In the genomic region with DNA sequence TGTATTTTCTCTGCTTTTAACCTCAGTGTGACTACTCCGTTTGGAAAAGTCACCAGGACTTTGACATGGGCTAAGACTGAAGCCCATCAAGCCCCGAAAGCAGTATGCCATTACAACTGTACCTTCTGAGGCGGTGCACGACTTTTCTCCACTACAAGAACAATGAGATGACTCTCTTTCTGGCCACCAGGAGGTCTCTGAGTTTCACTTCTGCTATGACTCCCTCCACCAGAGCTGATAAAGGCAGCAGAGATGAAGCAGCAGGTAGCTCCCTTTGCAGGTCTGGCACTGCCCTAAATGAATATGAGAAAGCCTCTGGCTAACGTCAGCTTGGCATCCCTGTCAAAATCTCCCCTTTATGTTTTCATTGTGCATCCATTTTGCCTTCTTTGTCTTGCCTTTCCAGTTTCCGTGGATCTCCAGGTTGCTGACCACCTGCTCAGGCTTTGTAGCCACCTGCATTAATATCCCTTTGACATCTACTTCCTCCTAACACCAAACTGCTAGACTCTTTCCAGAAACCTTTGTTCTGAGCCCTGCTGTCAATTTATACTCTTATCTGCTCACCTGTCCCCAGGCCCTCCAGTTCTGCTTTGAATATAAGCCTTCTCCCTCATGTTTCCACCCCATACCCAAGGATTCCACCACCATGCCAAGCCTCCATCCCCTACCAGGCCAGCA, we compare ENCODE assay signal across 8 cellular contexts.
DNase-seq lines count a peak whose midpoint lies in the region; ATAC-seq and TF ChIP-seq lines count a peak whose summit lies in the region.
"Had no signal": no experiment of that assay in that cellular context is flagged by ENCODE, and none has a peak within 500 bp of the region (broad histone marks: within the 10 kb centered on the region; RNA-seq: fewer than 3 reads in every experiment).

No MANE protein-coding gene starts in this region.

- H3K4me1 Mint-ChIP-seq in memory B cell = peaks cover 16% of the 10 kb centered on the region
- no peaks in the 10 kb centered on the region for H3K4me1 Mint-ChIP-seq in CD8-positive, alpha-beta memory T cell

- H3K9me3 Mint-ChIP-seq in memory B cell = no peaks in the 10 kb centered on the region
- H3K9me3 Mint-ChIP-seq in CD8-positive, alpha-beta memory T cell = peaks cover 0 to 8% (median 4%) of the 10 kb centered on the region in 5 donors

- H3K4me3 ChIP-seq in right cardiac atrium (ENCODE audit: low read length) (no peak overlapping the region), vagina (no peak overlapping the region)
- H3K4me3 ChIP-seq in CD8-positive, alpha-beta memory T cell (ENCODE audit: low read length) = no peak overlapping the region

- CTCF ChIA-PET in CD8-positive, alpha-beta memory T cell (lab: Charles Lee) = no interaction called here

- intact Hi-C loops in right cardiac atrium (cut with DNase I) (no loop called here), vagina (cut with DNase I) (no loop called here)

- POLR2A ChIA-PET in CD8-positive, alpha-beta memory T cell (lab: Charles Lee) = no interaction called here

- TF ChIP-seq CTCF in vagina (IDR thresholded peaks at IDR 0.05) = no peak

- H3K9me3 ChIP-seq in right cardiac atrium (ENCODE audit: control insufficient read depth, low read length) (no peaks in the 10 kb centered on the region), vagina (no peaks in the 10 kb centered on the region)
- no peaks in the 10 kb centered on the region for H3K9me3 ChIP-seq in CD8-positive, alpha-beta memory T cell (ENCODE audit: low read length)

- H3K36me3 ChIP-seq in vagina = no peaks in the 10 kb centered on the region
- H3K36me3 ChIP-seq in CD8-positive, alpha-beta memory T cell (ENCODE audit: insufficient read depth, low read length) = no peaks in the 10 kb centered on the region

- no peaks in the 10 kb centered on the region for H3K27me3 ChIP-seq in right cardiac atrium (ENCODE audit: control insufficient read depth, insufficient read depth)
- no peaks in the 10 kb centered on the region for H3K27me3 ChIP-seq in vagina
- H3K27me3 ChIP-seq in CD8-positive, alpha-beta memory T cell (ENCODE audit: insufficient read depth, low read length, poor library complexity, severe bottlenecking) = no peaks in the 10 kb centered on the region

- no peaks in the 10 kb centered on the region for H3K4me1 ChIP-seq in right cardiac atrium (ENCODE audit: control insufficient read depth, insufficient read depth, low read length)
- no peaks in the 10 kb centered on the region for H3K4me1 ChIP-seq in vagina
- H3K4me1 ChIP-seq in CD8-positive, alpha-beta memory T cell (ENCODE audit: insufficient read depth, low read length) = no peaks in the 10 kb centered on the region

- no peak overlapping the region for H3K27ac ChIP-seq in right cardiac atrium (ENCODE audit: low read length)
- H3K27ac ChIP-seq in vagina = no peak overlapping the region
- H3K27ac ChIP-seq in CD8-positive, alpha-beta memory T cell (ENCODE audit: low read depth, low read length) = no peak overlapping the region

- peak overlapping the region; percentile 7 for H3K27ac Mint-ChIP-seq in memory B cell
- no peak overlapping the region for H3K27ac Mint-ChIP-seq in CD8-positive, alpha-beta memory T cell
- H3K27ac Mint-ChIP-seq: naive thymus-derived CD8-positive, alpha-beta T cell had no signal

- TF ChIP-seq POLR2A in vagina (IDR thresholded peaks at IDR 0.05) = no peak

- ATAC-seq in GM18870 (IDR thresholded peaks at IDR 0.05; ENCODE audit: unreplicated experiment) (peak; percentile 91), GM21737 (IDR thresholded peaks at IDR 0.05; ENCODE audit: unreplicated experiment) (peak; percentile 89), HG03460 (IDR thresholded peaks at IDR 0.05; ENCODE audit: unreplicated experiment) (peak; percentile 83), memory B cell (ENCODE audit: low read depth) (peak; percentile 99), right cardiac atrium (no peak)
- ATAC-seq: naive thymus-derived CD8-positive, alpha-beta T cell had no signal

- H3K4me3 Mint-ChIP-seq in memory B cell = peak overlapping the region; percentile 6
- no peak overlapping the region for H3K4me3 Mint-ChIP-seq in CD8-positive, alpha-beta memory T cell
- H3K4me3 Mint-ChIP-seq: naive thymus-derived CD8-positive, alpha-beta T cell had no signal

- 94% methylated on average over 6 of the region's 6 CpGs for WGBS in right cardiac atrium

- H3K27me3 Mint-ChIP-seq in memory B cell = no peaks in the 10 kb centered on the region
- H3K27me3 Mint-ChIP-seq in CD8-positive, alpha-beta memory T cell = no peaks in the 10 kb centered on the region

- no peaks in the 10 kb centered on the region for H3K36me3 Mint-ChIP-seq in memory B cell
- H3K36me3 Mint-ChIP-seq in CD8-positive, alpha-beta memory T cell = no peaks in the 10 kb centered on the region
- H3K36me3 Mint-ChIP-seq: naive thymus-derived CD8-positive, alpha-beta T cell had no signal

- DNase-seq in memory B cell (ENCODE audit: low spot score in 2 of 2) = peak; percentile 39 to 56
- no peak for DNase-seq in right cardiac atrium
- no peak for DNase-seq in vagina (ENCODE audit: extremely low spot score in 2 of 2)
- DNase-seq in CD8-positive, alpha-beta memory T cell = no peak

Comparison
In these comparisons a context has a peak if more than half of its experiments do, and no peak if none do; other contexts are left out.
1. ATAC-seq: peak in GM18870 (single experiment), GM21737 (single experiment), HG03460 (single experiment) and memory B cell (single experiment); none in right cardiac atrium (0 of 2).
2. DNase-seq: peak in memory B cell (2 of 2); none in right cardiac atrium (0 of 3), vagina (0 of 2) and CD8-positive, alpha-beta memory T cell (0 of 5).